ENCODE assay signal across 20 cellular contexts in genomic region chr14:72941286-72941985, GRCh38. TPM values are rescaled to one million over a fixed set of nuclear protein-coding genes. Genes with fewer than 3 reads are reported as not detected.
"Had no signal": no experiment of that assay in that cellular context is flagged by ENCODE, and none has a peak within 500 bp of the region (broad histone marks: within the 10 kb centered on the region; RNA-seq: fewer than 3 reads in every experiment).

No MANE protein-coding gene starts in this region.

- ATAC-seq: left cardiac atrium, mucosa of descending colon, upper lobe of right lung had no signal

- H3K9me3 ChIP-seq: ascending aorta, mucosa of descending colon, thyroid gland, upper lobe of right lung had no signal

- H3K4me3 ChIP-seq: ascending aorta, coronary artery, hepatocyte, mucosa of descending colon, neural progenitor cell, thyroid gland, upper lobe of right lung had no signal

- H3K4me1 ChIP-seq: ascending aorta, neural progenitor cell, thyroid gland, upper lobe of right lung had no signal

- H3K36me3 ChIP-seq: neural progenitor cell had no signal

- H3K27me3 ChIP-seq: ascending aorta, brain microvascular endothelial cell, hepatocyte, neural progenitor cell, thyroid gland, upper lobe of right lung had no signal

- DNase-seq: activated gamma-delta T cell treated with Interleukin-2 at 50 U/mL for 16 hours; activated T-cell treated with anti-CD3 and anti-CD28 coated beads, Interleukin-2, amount 50 U/mL, for 1 hour; brain microvascular endothelial cell; central memory CD4-positive, alpha-beta T cell; endodermal cell; foreskin fibroblast; glutamatergic neuron; left cardiac atrium; mucosa of descending colon; retina; stimulated activated CD4-positive, alpha-beta T cell treated with anti-CD3 and anti-CD28 coated beads, Interleukin-4, amount 100 ng/mL, for 1 hour; stimulated activated naive CD4-positive, alpha-beta T cell; T-helper 9 cell; thyroid gland; upper lobe of right lung had no signal

- H3K27ac ChIP-seq: ascending aorta, brain microvascular endothelial cell, coronary artery, epithelial cell of prostate, hepatocyte, neural progenitor cell, thyroid gland, upper lobe of right lung had no signal

RNA-seq across cellular contexts. Expression of gene DPF3, which starts 47.5 kb away (rescaled TPM):
- total RNA-seq: endodermal cell had no signal
